20 cellular contexts compared by ENCODE assay signal in genomic region chr16:19177111-19177747, GRCh38. TPM values are rescaled to one million over a fixed set of nuclear protein-coding genes. Genes with fewer than 3 reads are reported as not detected.
DNase-seq lines count a peak whose midpoint lies in the region; ATAC-seq, FAIRE-seq and TF ChIP-seq lines count a peak whose summit lies in the region.
"Had no signal": no experiment of that assay in that cellular context is flagged by ENCODE, and none has a peak within 500 bp of the region (broad histone marks: within the 10 kb centered on the region; RNA-seq: fewer than 3 reads in every experiment).

No MANE protein-coding gene starts in this region.

- no peak overlapping the region for H3K27ac ChIP-seq in endodermal cell (ENCODE audit: low read depth, low read length)
- H3K27ac ChIP-seq: adrenal gland, hepatocyte, HL-60, right atrium auricular region had no signal

- TF ChIP-seq CTCF in endodermal cell (conservative IDR thresholded peaks at IDR 0.05) = peak; percentile 46

- H3K4me1 ChIP-seq in endodermal cell (ENCODE audit: control insufficient read depth, insufficient read depth, low read length) = no peaks in the 10 kb centered on the region
- H3K4me1 ChIP-seq: adrenal gland, right atrium auricular region had no signal

- FAIRE-seq in urothelium cell line (lab: Jason Lieb, UNC) = no peak

- WGBS in endodermal cell (ENCODE audit: insufficient coverage in 1 of 2, insufficient read length in 1 of 2), 2 experiments = 95 to 96% methylated on average over 5 of the region's 5 CpGs

- H3K4me3 Mint-ChIP-seq in endodermal cell = no peak overlapping the region
- no peak overlapping the region for H3K4me3 Mint-ChIP-seq in T-helper 17 cell
- H3K4me3 Mint-ChIP-seq: activated CD4-positive, alpha-beta memory T cell treated with anti-CD3 and anti-CD28 coated beads, Interleukin-2, amount 10 ng/mL, durations not matched to agents 7 days and 5 days had no signal

- DNase-seq in ACHN = peak; percentile 15
- peak; percentile 35 for DNase-seq in H7
- peak; percentile 56 for DNase-seq in NCI-H69 (lab: John Stamatoyannopoulos, UW)
- peak; percentile 57 for DNase-seq in endodermal cell
- no peak for DNase-seq in urothelium cell line (ENCODE audit: low spot score)
- DNase-seq in T-helper 17 cell = no peak
- DNase-seq: activated CD4-positive, alpha-beta memory T cell treated with anti-CD3 and anti-CD28 coated beads, Interleukin-2, amount 10 ng/mL, durations not matched to agents 7 days and 5 days; adrenal gland; caudate nucleus; DMS79; effector memory CD4-positive, alpha-beta T cell; KG1; NCI-H1105; NCI-H446; substantia nigra had no signal

- H3K4me3 ChIP-seq in H7 (ENCODE audit: insufficient read depth, low read depth, low read length) (no peak overlapping the region), endodermal cell (ENCODE audit: low read length) (no peak overlapping the region)
- H3K4me3 ChIP-seq: adrenal gland, hepatocyte, right atrium auricular region had no signal

- H3K9me3 ChIP-seq in endodermal cell (ENCODE audit: control insufficient read depth, low read length) (no peaks in the 10 kb centered on the region), T-helper 17 cell (ENCODE audit: control insufficient read depth, low read length, poor library complexity, severe bottlenecking) (no peaks in the 10 kb centered on the region)
- H3K9me3 ChIP-seq: adrenal gland, right atrium auricular region had no signal

- H3K27me3 ChIP-seq in H7 (ENCODE audit: control insufficient read depth, insufficient read depth, low read length) (no peaks in the 10 kb centered on the region; the same call in 1 of the 2 replicates), endodermal cell (ENCODE audit: control insufficient read depth, insufficient read depth, low read length, poor library complexity, severe bottlenecking) (no peaks in the 10 kb centered on the region)
- H3K27me3 ChIP-seq: adrenal gland, hepatocyte, right atrium auricular region had no signal

- no peak overlapping the region for H3K9ac ChIP-seq in endodermal cell (ENCODE audit: extremely low read depth, low read length, poor library complexity, severe bottlenecking)

- in situ Hi-C loops in ACHN (cut with HindIII; ENCODE audit: low pct_ligation_motif_present, low pct_unique_long_range_greater_than_20kb, low sequenced_read_pairs) = no loop called here

- H3K36me3 ChIP-seq in H7 (replicated peaks; ENCODE audit: control insufficient read depth, insufficient read depth, low read length) = no peaks in the 10 kb centered on the region
- H3K36me3 ChIP-seq in endodermal cell (ENCODE audit: control insufficient read depth, insufficient read depth, low read length) = peaks cover 56% of the 10 kb centered on the region
- H3K36me3 ChIP-seq: adrenal gland, right atrium auricular region had no signal

- peaks cover 24% of the 10 kb centered on the region for H3K36me3 Mint-ChIP-seq in endodermal cell (ENCODE audit: low read depth)
- no peaks in the 10 kb centered on the region for H3K36me3 Mint-ChIP-seq in T-helper 17 cell (ENCODE audit: low read depth)

- H3K4me1 Mint-ChIP-seq in endodermal cell (peaks cover 3% of the 10 kb centered on the region), T-helper 17 cell (no peaks in the 10 kb centered on the region)
- H3K4me1 Mint-ChIP-seq: activated CD4-positive, alpha-beta memory T cell treated with anti-CD3 and anti-CD28 coated beads, Interleukin-2, amount 10 ng/mL, durations not matched to agents 7 days and 5 days had no signal

- no peaks in the 10 kb centered on the region for H3K27me3 Mint-ChIP-seq in endodermal cell (ENCODE audit: insufficient read depth)
- peaks cover 43% of the 10 kb centered on the region for H3K27me3 Mint-ChIP-seq in T-helper 17 cell

- ATAC-seq in GM18873 (IDR thresholded peaks at IDR 0.05; ENCODE audit: low FRiP score, unreplicated experiment) (no peak), T-helper 17 cell (no peak), GM21717 (IDR thresholded peaks at IDR 0.05; ENCODE audit: unreplicated experiment) (no peak)

- H3K9me3 Mint-ChIP-seq in endodermal cell = no peaks in the 10 kb centered on the region
- H3K9me3 Mint-ChIP-seq: activated CD4-positive, alpha-beta memory T cell treated with anti-CD3 and anti-CD28 coated beads, Interleukin-2, amount 10 ng/mL, durations not matched to agents 7 days and 5 days had no signal

- H3K27ac Mint-ChIP-seq in endodermal cell (no peak overlapping the region), T-helper 17 cell (no peak overlapping the region)
- H3K27ac Mint-ChIP-seq: activated CD4-positive, alpha-beta memory T cell treated with anti-CD3 and anti-CD28 coated beads, Interleukin-2, amount 10 ng/mL, durations not matched to agents 7 days and 5 days had no signal

RNA-seq across cellular contexts. Expression of gene SYT17, which starts 9.2 kb away (rescaled TPM):
- total RNA-seq in H7 (2014; rRNA removed; shearing (Covaris generic)) = 1.9 and 5.3 TPM in 2 replicates
- total RNA-seq in endodermal cell = 10 to 100 TPM; 11.2 to 11.5 TPM
- polyA plus RNA-seq in endodermal cell (2013, experiment 1 of 2) = 7.0 TPM
- polyA plus RNA-seq in endodermal cell (2013, experiment 2 of 2) = 7.9 TPM
- under 1 TPM in 1 of 2 donors, not detected in 1; 0.97 TPM for total RNA-seq in T-helper 17 cell
- total RNA-seq: activated CD4-positive, alpha-beta memory T cell treated with anti-CD3 and anti-CD28 coated beads, Interleukin-2, amount 10 ng/mL, durations not matched to agents 7 days and 5 days had no signal

Comparison
In these comparisons a context has a peak if more than half of its experiments do, and no peak if none do; other contexts are left out.
1. DNase-seq: peak in ACHN (single experiment), H7 (single experiment), NCI-H69 (single experiment) and endodermal cell (single experiment); none in urothelium cell line (single experiment) and T-helper 17 cell (0 of 3).